16 cellular contexts compared by ENCODE assay signal in the genomic region with DNA sequence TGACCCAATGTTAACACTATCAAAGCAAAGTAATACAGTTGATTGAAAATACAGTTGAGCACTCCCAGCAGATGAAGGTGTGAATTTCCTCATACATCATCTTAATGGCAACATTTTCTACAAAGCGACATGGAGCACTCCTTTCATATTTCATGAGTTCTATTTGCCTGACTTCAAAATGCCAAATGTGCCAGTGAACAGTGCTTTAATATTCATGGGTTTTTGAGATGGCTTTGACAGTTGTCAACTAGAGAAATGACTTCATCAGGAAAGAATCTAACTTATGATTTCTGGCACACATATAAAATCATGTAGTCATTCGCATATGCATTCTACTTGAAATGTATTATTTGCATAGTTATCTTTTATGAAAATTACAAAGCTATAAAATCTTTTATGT.
DNase-seq lines count a peak whose midpoint lies in the region; ATAC-seq and TF ChIP-seq lines count a peak whose summit lies in the region.
"Had no signal": no experiment of that assay in that cellular context is flagged by ENCODE, and none has a peak within 500 bp of the region (broad histone marks: within the 10 kb centered on the region; RNA-seq: fewer than 3 reads in every experiment).

No MANE protein-coding gene starts in this region.

- TF ChIP-seq CTCF in PC-3 (conservative IDR thresholded peaks at IDR 0.05; ENCODE audit: low read depth, low read length) (no peak), neural cell (IDR thresholded peaks at IDR 0.05; ENCODE audit: poor library complexity, severe bottlenecking) (no peak)

- BruUV-seq in PC-3 (replicated peaks; lab: Mats Ljungman, UMichigan): no TSS peak

- H4K20me1 ChIP-seq in PC-3 (ENCODE audit: low read length): no peaks in the 10 kb centered on the region
- H4K20me1 ChIP-seq in neural cell (ENCODE audit: insufficient read depth): no peaks in the 10 kb centered on the region
- H4K20me1 ChIP-seq: BLaER1 had no signal

- no peaks in the 10 kb centered on the region for H3K4me1 ChIP-seq in PC-3 (ENCODE audit: insufficient read depth, low read length)
- H3K4me1 ChIP-seq: BLaER1, Caco-2 had no signal

- no peaks in the 10 kb centered on the region for H3K9me2 ChIP-seq in PC-3 (replicated peaks; ENCODE audit: low read length)
- H3K9me2 ChIP-seq in neural cell (ENCODE audit: insufficient read depth, low read length): no peaks in the 10 kb centered on the region

- H3K4me3 ChIP-seq in PC-3 (ENCODE audit: low read length) (no peak overlapping the region), neural cell (ENCODE audit: low read length) (no peak overlapping the region)
- H3K4me3 ChIP-seq: BLaER1, HAP-1 had no signal

- no peak for TF ChIP-seq RAD21 in neural cell (conservative IDR thresholded peaks at IDR 0.05)

- H3K36me3 ChIP-seq in PC-3 (ENCODE audit: low read depth, low read length) (no peaks in the 10 kb centered on the region; the same call in 1 of the 2 replicates), neural cell (ENCODE audit: insufficient read depth, low read length) (no peaks in the 10 kb centered on the region)
- H3K36me3 ChIP-seq: BLaER1, HAP-1 had no signal

- H3F3A ChIP-seq in PC-3 (ENCODE audit: low read length, unreplicated experiment): no peaks in the 10 kb centered on the region
- no peaks in the 10 kb centered on the region for H3F3A ChIP-seq in neural cell (ENCODE audit: insufficient read depth, low read length, poor library complexity, severe bottlenecking)

- ATAC-seq in PC-3 (peak; percentile 40; the same call in 1 of the 2 replicates), GM21619 (IDR thresholded peaks at IDR 0.05; ENCODE audit: unreplicated experiment) (no peak)
- ATAC-seq: CD8-positive, alpha-beta T cell had no signal

- no peaks in the 10 kb centered on the region for H3K27me3 ChIP-seq in PC-3 (ENCODE audit: low read length)
- H3K27me3 ChIP-seq in neural cell (ENCODE audit: insufficient read depth, low read depth, low read length): no peaks in the 10 kb centered on the region
- H3K27me3 ChIP-seq: BLaER1 had no signal

- H3K9ac ChIP-seq in PC-3 (ENCODE audit: low read length): no peak overlapping the region
- H3K9ac ChIP-seq in neural cell (ENCODE audit: low read length): no peak overlapping the region
- H3K9ac ChIP-seq: BLaER1 had no signal

- H3K27ac ChIP-seq in PC-3 (ENCODE audit: low read length): no peak overlapping the region
- peak overlapping the region; percentile 76 for H3K27ac ChIP-seq in neural cell (ENCODE audit: low read length)
- H3K27ac ChIP-seq: BLaER1, C4-2B had no signal

- no peaks in the 10 kb centered on the region for H3K9me3 ChIP-seq in PC-3 (ENCODE audit: low read length)
- no peaks in the 10 kb centered on the region for H3K9me3 ChIP-seq in neural cell (ENCODE audit: low read length)
- H3K9me3 ChIP-seq: BLaER1, Caco-2, HAP-1 had no signal

- no peaks in the 10 kb centered on the region for H3K79me2 ChIP-seq in PC-3 (ENCODE audit: low read length)
- H3K79me2 ChIP-seq in neural cell (replicated peaks; ENCODE audit: insufficient read depth, low read length): no peaks in the 10 kb centered on the region

- H2AFZ ChIP-seq in PC-3 (ENCODE audit: low read length) (no peak overlapping the region), neural cell (ENCODE audit: low read depth, low read length) (no peak overlapping the region)

- intact Hi-C loops in PC-3 (cut with micrococcal nuclease): no loop called here

- H3K4me2 ChIP-seq in PC-3 (ENCODE audit: low read length) (no peak overlapping the region), neural cell (ENCODE audit: low read length) (no peak overlapping the region)
- H3K4me2 ChIP-seq: BLaER1 had no signal

- DNase-seq in HS-27A (ENCODE audit: low read depth) (peak; percentile 23), PC-3 (peak; percentile 28), NCI-H1436 (lab: John Stamatoyannopoulos, UW) (no peak), LoVo (ENCODE audit: low spot score) (no peak)
- DNase-seq: Caco-2; CD4-positive, CD25-positive, alpha-beta regulatory T cell; CD8-positive, alpha-beta T cell; DMS153; DND-41; GOT3; HFFc6 had no signal

- CTCF ChIA-PET in PC-3 (lab: Charles Lee): no interaction called here

- POLR2A ChIA-PET in PC-3 (lab: Charles Lee; ENCODE audit: unreplicated experiment): no interaction called here

- TF ChIP-seq EP300 in neural cell (conservative IDR thresholded peaks at IDR 0.05; ENCODE audit: poor library complexity, severe bottlenecking): peak; percentile 92

TF ChIP-seq in neural cell, 6 proteins besides CTCF, POLR2A, EP300 and RAD21:
- TF ChIP-seq SMC3 (conservative IDR thresholded peaks at IDR 0.05; ENCODE audit: poor library complexity) (peak; percentile 17), TAF1 (IDR thresholded peaks at IDR 0.05; ENCODE audit: low read depth) (no peak), POLR2AphosphoS5 (IDR thresholded peaks at IDR 0.05) (peak; percentile 63)

Comparison
In these comparisons a context has a peak if more than half of its experiments do, and no peak if none do; other contexts are left out.
1. DNase-seq: peak in HS-27A (single experiment) and PC-3 (single experiment); none in NCI-H1436 (single experiment) and LoVo (single experiment).